In the genomic region with DNA sequence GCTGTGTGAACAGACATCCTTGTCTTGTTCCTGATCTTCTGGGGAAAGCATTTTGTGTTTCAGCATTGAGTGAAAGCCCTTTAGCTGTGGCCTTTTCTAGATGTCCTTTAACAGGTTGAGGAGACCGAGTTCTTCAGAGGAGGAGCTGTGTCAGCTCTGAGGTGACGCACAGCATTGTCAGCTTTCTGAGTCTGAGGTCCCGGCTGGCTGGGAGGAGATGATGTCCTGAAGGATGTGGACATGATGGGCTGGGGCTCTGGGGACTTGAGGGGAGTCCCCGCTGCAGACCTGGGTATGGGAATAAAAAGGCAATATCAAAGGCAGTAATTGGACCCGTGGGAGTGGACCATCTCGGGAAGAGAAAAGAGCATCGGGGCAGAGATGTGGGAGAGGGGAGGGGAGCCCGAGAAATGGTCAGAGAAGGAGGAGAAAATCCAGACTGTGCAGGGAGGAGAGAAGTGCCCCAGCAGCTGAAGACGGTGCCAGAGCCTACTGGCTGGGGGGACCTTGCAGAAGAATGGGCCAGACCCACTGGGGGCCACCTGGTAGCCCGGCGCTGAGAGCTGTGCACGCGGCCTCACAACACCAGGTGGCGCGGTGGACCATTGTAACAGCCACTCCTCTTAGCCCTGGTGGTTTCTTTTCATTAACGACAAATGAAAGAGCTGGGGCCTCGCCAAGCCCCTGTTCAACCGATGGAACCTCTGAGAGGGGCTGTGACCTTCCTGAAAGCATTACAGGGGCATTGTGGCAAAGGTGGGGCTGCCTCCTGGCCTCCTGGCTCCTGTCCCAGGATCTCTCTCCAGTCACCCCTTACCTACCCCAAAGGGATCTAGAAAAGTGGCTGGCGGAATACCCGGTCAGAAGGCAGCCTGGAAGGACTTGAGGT, we compare ENCODE assay signal across 8 cellular contexts.
DNase-seq lines count a peak whose midpoint lies in the region; ATAC-seq and TF ChIP-seq lines count a peak whose summit lies in the region.

No MANE protein-coding gene starts in this region.

- H3K4me3 ChIP-seq in upper lobe of right lung, result peak overlapping the region; percentile 28

- CTCF ChIA-PET in activated naive CD4-positive, alpha-beta T cell treated with anti-CD3 and anti-CD28 coated beads, Interleukin-2, amount 10 ng/mL, durations not matched to agents 7 days and 5 days (lab: Charles Lee), result interaction anchor here (0.6 to 12.3 kb wide), 45 partner anchors 9 to 408 kb away, joined by 3 to 420 read pairs (median 4); a partner anchor contains a TSS

- H3K4me3 Mint-ChIP-seq in activated naive CD4-positive, alpha-beta T cell treated with anti-CD3 and anti-CD28 coated beads, Interleukin-2, amount 10 ng/mL, durations not matched to agents 7 days and 5 days, result no peak overlapping the region

- peaks cover 33% of the 10 kb centered on the region for H3K4me1 Mint-ChIP-seq in activated naive CD4-positive, alpha-beta T cell treated with anti-CD3 and anti-CD28 coated beads, Interleukin-2, amount 10 ng/mL, durations not matched to agents 7 days and 5 days

- peak; percentile 87 for TF ChIP-seq CTCF in upper lobe of right lung (IDR thresholded peaks at IDR 0.05)

- peaks cover 8% of the 10 kb centered on the region for H3K4me1 ChIP-seq in upper lobe of right lung

- peak; percentile 20 for DNase-seq in CMK (ENCODE audit: low read depth)
- DNase-seq in NAMALWA (ENCODE audit: low spot score), result peak; percentile 85
- peak; percentile 65 for DNase-seq in SKM-1 (lab: John Stamatoyannopoulos, UW; ENCODE audit: unreplicated experiment)
- peak; percentile 88 for DNase-seq in activated naive CD4-positive, alpha-beta T cell treated with anti-CD3 and anti-CD28 coated beads, Interleukin-2, amount 10 ng/mL, durations not matched to agents 7 days and 5 days
- peak; percentile 88 for DNase-seq in Right ventricle myocardium superior
- peak; percentile 50 to 96 (median 79) for DNase-seq in posterior cingulate gyrus
- DNase-seq in upper lobe of right lung, result peak; percentile 87

- H3K36me3 ChIP-seq in upper lobe of right lung, result no peaks in the 10 kb centered on the region

- no peak overlapping the region for H3K27ac ChIP-seq in upper lobe of right lung

- no peak overlapping the region for H3K27ac Mint-ChIP-seq in activated naive CD4-positive, alpha-beta T cell treated with anti-CD3 and anti-CD28 coated beads, Interleukin-2, amount 10 ng/mL, durations not matched to agents 7 days and 5 days

- H3K9me3 Mint-ChIP-seq in activated naive CD4-positive, alpha-beta T cell treated with anti-CD3 and anti-CD28 coated beads, Interleukin-2, amount 10 ng/mL, durations not matched to agents 7 days and 5 days, result no peaks in the 10 kb centered on the region

- H3K27me3 ChIP-seq in upper lobe of right lung, result no peaks in the 10 kb centered on the region

- intact Hi-C loops in Right ventricle myocardium superior (cut with DNase I), result loop anchor here (2.0 kb wide), 1 partner anchor 252 kb away; no protein-coding TSS in a partner anchor
- intact Hi-C loops in posterior cingulate gyrus (cut with DNase I), result loop anchor here (1.0 to 5.0 kb wide), 2 partner anchors 60 to 251 kb away; a partner anchor contains a TSS
- intact Hi-C loops in upper lobe of right lung (cut with DNase I), result loop anchor here (5.0 kb wide), 1 partner anchor 255 kb away; no protein-coding TSS in a partner anchor

- H3K9me3 ChIP-seq in upper lobe of right lung, result no peaks in the 10 kb centered on the region

- peaks cover 31% of the 10 kb centered on the region for H3K27me3 Mint-ChIP-seq in activated naive CD4-positive, alpha-beta T cell treated with anti-CD3 and anti-CD28 coated beads, Interleukin-2, amount 10 ng/mL, durations not matched to agents 7 days and 5 days

- H3K36me3 Mint-ChIP-seq in activated naive CD4-positive, alpha-beta T cell treated with anti-CD3 and anti-CD28 coated beads, Interleukin-2, amount 10 ng/mL, durations not matched to agents 7 days and 5 days, result no peaks in the 10 kb centered on the region

- peak; percentile 80 for ATAC-seq in GM21723 (IDR thresholded peaks at IDR 0.05; ENCODE audit: unreplicated experiment)
- ATAC-seq in Right ventricle myocardium superior (ENCODE audit: poor library complexity), result peak; percentile 97
- ATAC-seq in upper lobe of right lung, result peak; percentile 97

Comparison
In these comparisons a context has a peak if more than half of its experiments do, and no peak if none do; other contexts are left out.
1. DNase-seq: peak in every context shown above with its lines; median percentile 88 in activated naive CD4-positive, alpha-beta T cell treated with anti-CD3 and anti-CD28 coated beads, Interleukin-2, amount 10 ng/mL, durations not matched to agents 7 days and 5 days; 88 in Right ventricle myocardium superior; 87 in upper lobe of right lung; 85 in NAMALWA; 79 in posterior cingulate gyrus; 65 in SKM-1; 20 in CMK.